ENCODE assay signal across 12 cellular contexts in the genomic region with DNA sequence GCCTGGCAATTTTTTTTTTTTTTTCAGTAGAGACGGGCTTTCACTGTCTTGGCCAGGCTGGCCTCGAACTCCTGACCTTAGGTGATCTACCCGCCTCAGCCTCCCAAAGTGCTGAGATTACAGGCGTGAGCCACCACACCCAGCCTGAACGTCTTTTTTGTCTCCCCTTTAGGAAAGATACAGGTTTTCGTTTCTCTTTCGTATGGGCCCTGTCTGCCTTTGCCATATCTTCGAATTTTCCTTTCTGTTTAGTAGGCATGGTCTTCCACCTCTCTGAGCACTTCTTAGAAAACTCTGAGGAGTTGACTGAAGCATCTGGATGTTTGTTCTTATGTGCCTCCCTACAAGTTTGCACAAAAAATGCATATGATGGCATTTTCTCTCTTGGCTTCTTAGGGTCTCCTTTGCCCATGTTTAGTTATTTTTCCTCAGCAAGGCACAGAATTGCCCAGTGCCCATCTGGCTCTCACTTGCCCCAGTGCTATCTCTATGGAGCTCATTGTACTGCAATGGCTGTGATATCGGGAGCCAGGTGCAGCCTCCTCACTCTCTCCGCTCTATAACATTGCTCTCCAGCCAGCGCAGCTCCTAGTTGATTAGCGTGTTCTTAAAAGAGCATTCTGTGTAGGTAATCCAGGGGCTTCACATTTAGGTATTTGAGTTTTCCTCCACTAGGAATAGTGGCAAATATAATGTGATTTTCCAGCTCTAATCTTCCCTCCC. TPM values are rescaled to one million over a fixed set of nuclear protein-coding genes. Genes with fewer than 3 reads are reported as not detected.
DNase-seq lines count a peak whose midpoint lies in the region; ATAC-seq and TF ChIP-seq lines count a peak whose summit lies in the region.
"Had no signal": no experiment of that assay in that cellular context is flagged by ENCODE, and none has a peak within 500 bp of the region (broad histone marks: within the 10 kb centered on the region; RNA-seq: fewer than 3 reads in every experiment).

No MANE protein-coding gene starts in this region.

- no peaks in the 10 kb centered on the region for H3K9me3 Mint-ChIP-seq in stimulated activated naive CD8-positive, alpha-beta T cell treated with anti-CD3 and anti-CD28 coated beads, Interleukin-15, amount 100 ng/mL, for 72 hours
- no peaks in the 10 kb centered on the region for H3K9me3 Mint-ChIP-seq in activated CD4-positive, alpha-beta memory T cell treated with anti-CD3 and anti-CD28 coated beads, Interleukin-2, amount 10 ng/mL, durations not matched to agents 7 days and 5 days
- H3K9me3 Mint-ChIP-seq: brain had no signal

- POLR2A ChIA-PET in activated CD4-positive, alpha-beta memory T cell treated with anti-CD3 and anti-CD28 coated beads, Interleukin-2, amount 10 ng/mL, durations not matched to agents 7 days and 5 days (lab: Charles Lee): no interaction called here

- CTCF ChIA-PET in activated CD4-positive, alpha-beta memory T cell treated with anti-CD3 and anti-CD28 coated beads, Interleukin-2, amount 10 ng/mL, durations not matched to agents 7 days and 5 days (lab: Charles Lee): interaction anchor here (1.4 kb wide), 1 partner anchor 45 kb away, joined by 4 read pairs; no protein-coding TSS in a partner anchor

- no peaks in the 10 kb centered on the region for H3K27me3 Mint-ChIP-seq in stimulated activated naive CD8-positive, alpha-beta T cell treated with anti-CD3 and anti-CD28 coated beads, Interleukin-15, amount 100 ng/mL, for 72 hours
- no peaks in the 10 kb centered on the region for H3K27me3 Mint-ChIP-seq in activated CD4-positive, alpha-beta memory T cell treated with anti-CD3 and anti-CD28 coated beads, Interleukin-2, amount 10 ng/mL, durations not matched to agents 7 days and 5 days
- H3K27me3 Mint-ChIP-seq: brain had no signal

- H3K27me3 ChIP-seq in right cardiac atrium (ENCODE audit: control insufficient read depth, insufficient read depth): no peaks in the 10 kb centered on the region
- no peaks in the 10 kb centered on the region for H3K27me3 ChIP-seq in psoas muscle (ENCODE audit: insufficient read depth in 3 of 3, low read length in 2 of 3)

- peaks cover 0 to 31% of the 10 kb centered on the region in 2 donors for H3K36me3 ChIP-seq in psoas muscle (ENCODE audit: insufficient read depth in 1 of 2, low read depth in 1 of 2)

- H3K9me3 ChIP-seq in right cardiac atrium (ENCODE audit: control insufficient read depth, low read length) (no peaks in the 10 kb centered on the region), psoas muscle (no peaks in the 10 kb centered on the region)

- no peak for TF ChIP-seq CTCF in psoas muscle (IDR thresholded peaks at IDR 0.05)

- H3K27ac Mint-ChIP-seq in stimulated activated naive CD8-positive, alpha-beta T cell treated with anti-CD3 and anti-CD28 coated beads, Interleukin-15, amount 100 ng/mL, for 72 hours: peak overlapping the region in 1 of 2 donors; percentile 55
- no peak overlapping the region for H3K27ac Mint-ChIP-seq in activated CD4-positive, alpha-beta memory T cell treated with anti-CD3 and anti-CD28 coated beads, Interleukin-2, amount 10 ng/mL, durations not matched to agents 7 days and 5 days

- peaks cover 45% of the 10 kb centered on the region for H3K4me1 Mint-ChIP-seq in stimulated activated naive CD8-positive, alpha-beta T cell treated with anti-CD3 and anti-CD28 coated beads, Interleukin-15, amount 100 ng/mL, for 72 hours
- H3K4me1 Mint-ChIP-seq in activated CD4-positive, alpha-beta memory T cell treated with anti-CD3 and anti-CD28 coated beads, Interleukin-2, amount 10 ng/mL, durations not matched to agents 7 days and 5 days: peaks cover 44% of the 10 kb centered on the region

- 88% methylated on average over 12 of the region's 12 CpGs for WGBS in right cardiac atrium
- WGBS in psoas muscle, 3 donors: 70 to 78% (median 72%) methylated on average over 12 of the region's 12 CpGs

- H3K4me3 Mint-ChIP-seq in stimulated activated naive CD8-positive, alpha-beta T cell treated with anti-CD3 and anti-CD28 coated beads, Interleukin-15, amount 100 ng/mL, for 72 hours: peak overlapping the region in 1 of 2 donors; percentile 20
- H3K4me3 Mint-ChIP-seq in activated CD4-positive, alpha-beta memory T cell treated with anti-CD3 and anti-CD28 coated beads, Interleukin-2, amount 10 ng/mL, durations not matched to agents 7 days and 5 days: no peak overlapping the region
- H3K4me3 Mint-ChIP-seq: brain had no signal

- no peak for DNase-seq in Right ventricle myocardium superior
- DNase-seq in cardiac septum (ENCODE audit: low spot score): no peak
- DNase-seq in right cardiac atrium: peak in 1 of 3 donors; percentile 28
- DNase-seq in psoas muscle: no peak
- no peak for DNase-seq in activated CD4-positive, CD25-positive, alpha-beta regulatory T cell (lab: John Stamatoyannopoulos, UW)
- no peak for DNase-seq in stimulated activated naive CD8-positive, alpha-beta T cell treated with anti-CD3 and anti-CD28 coated beads, Interleukin-15, amount 100 ng/mL, for 72 hours
- no peak for DNase-seq in activated CD4-positive, alpha-beta memory T cell treated with anti-CD3 and anti-CD28 coated beads, Interleukin-2, amount 10 ng/mL, durations not matched to agents 7 days and 5 days
- DNase-seq in NCI-H1417 treated with DMSO at 0.1 percent for 48 hours (lab: John Stamatoyannopoulos, UW): no peak
- DNase-seq: ACHN, NCI-H2171 treated with DMSO at 0.1 percent for 48 hours had no signal

- H3K4me3 ChIP-seq in right cardiac atrium (ENCODE audit: low read length) (no peak overlapping the region), psoas muscle (no peak overlapping the region)

- ATAC-seq in Right ventricle myocardium superior (ENCODE audit: poor library complexity) (peak; percentile 57), right cardiac atrium (peak in 1 of 2 donors; percentile 21), psoas muscle (peak in 2 of 4 donors; percentile 39 to 46)
- ATAC-seq in stimulated activated naive CD8-positive, alpha-beta T cell treated with anti-CD3 and anti-CD28 coated beads, Interleukin-15, amount 100 ng/mL, for 72 hours: no peak
- ATAC-seq: SK-N-SH treated with all-trans-retinoic acid at 6 μM for 48 hours had no signal

- H3K4me1 ChIP-seq in right cardiac atrium (ENCODE audit: control insufficient read depth, insufficient read depth, low read length) (peaks cover 34% of the 10 kb centered on the region), psoas muscle (peaks cover 64% of the 10 kb centered on the region)

- H3K27ac ChIP-seq in right cardiac atrium (ENCODE audit: low read length) (peak overlapping the region; percentile 94), psoas muscle (peak overlapping the region; percentile 76)

- intact Hi-C loops in Right ventricle myocardium superior (cut with DNase I) (loop anchor here (5.0 kb wide), 1 partner anchor 44 kb away; no protein-coding TSS in a partner anchor), cardiac septum (cut with DNase I) (loop anchor here (5.0 kb wide), 3 partner anchors 41 to 239 kb away; partner anchors contain the start of genes ABHD2 and HAPLN3), right cardiac atrium (cut with DNase I) (loop anchor here in 1 of 4 donors (10.0 kb wide), 1 partner anchor 71 kb away; no protein-coding TSS in a partner anchor), psoas muscle (cut with DNase I) (no loop called here)

- H3K36me3 Mint-ChIP-seq in activated CD4-positive, alpha-beta memory T cell treated with anti-CD3 and anti-CD28 coated beads, Interleukin-2, amount 10 ng/mL, durations not matched to agents 7 days and 5 days (ENCODE audit: low read depth): peaks cover 15% of the 10 kb centered on the region

RNA-seq across cellular contexts. Expression of gene ABHD2, which starts 48.0 kb away (rescaled TPM):
- total RNA-seq in Right ventricle myocardium superior (59.4 TPM), cardiac septum (185 TPM), right cardiac atrium (100 to 1,000 TPM; 108 to 179 (median 114) TPM), psoas muscle (100 to 1,000 TPM in 3 of 4 donors, 10 to 100 TPM in 1; 66.1 to 215 (median 157) TPM)
- polyA plus RNA-seq in right cardiac atrium (21.8 TPM), psoas muscle (10 to 100 TPM; 10.8 to 30.9 (median 26.7) TPM)
- total RNA-seq in activated CD4-positive, alpha-beta memory T cell treated with anti-CD3 and anti-CD28 coated beads, Interleukin-2, amount 10 ng/mL, durations not matched to agents 7 days and 5 days: 10 to 100 TPM; 62.4 to 63.5 TPM

Comparison
In these comparisons a context has a peak if more than half of its experiments do, and no peak if none do; other contexts are left out.
1. intact Hi-C loops: an anchor here in Right ventricle myocardium superior (5.0 kb wide) and cardiac septum (5.0 kb wide); none called in psoas muscle.